ENCODE assay signal across 30 cellular contexts in the genomic region with DNA sequence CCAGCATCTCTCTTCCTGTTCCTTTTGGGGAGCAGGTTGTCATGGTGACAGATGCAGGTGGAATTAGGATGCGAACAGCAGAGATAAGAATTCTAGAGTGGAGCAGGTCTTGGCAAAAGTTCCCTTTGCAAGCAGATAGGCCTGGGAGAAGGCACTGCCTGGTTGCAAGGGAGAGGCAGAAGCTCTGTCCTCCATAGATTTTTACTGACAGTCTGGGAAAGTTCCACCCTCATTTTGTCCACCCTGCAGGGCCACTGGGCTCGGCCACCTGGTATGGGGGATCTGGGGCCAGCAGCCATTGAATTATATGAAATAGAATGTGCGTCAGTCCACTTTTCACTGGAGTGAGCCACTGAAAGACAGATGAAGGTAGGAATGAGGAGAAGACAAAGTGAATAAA.
"Had no signal": no experiment of that assay in that cellular context is flagged by ENCODE, and none has a peak within 500 bp of the region (broad histone marks: within the 10 kb centered on the region; RNA-seq: fewer than 3 reads in every experiment).

No MANE protein-coding gene starts in this region.

- H3K27me3 Mint-ChIP-seq: stimulated activated naive CD8-positive, alpha-beta T cell treated with anti-CD3 and anti-CD28 coated beads, Interleukin-15, amount 100 ng/mL, for 72 hours; type B pancreatic cell had no signal

- H3K4me1 Mint-ChIP-seq: naive thymus-derived CD8-positive, alpha-beta T cell; nephron progenitor cell; neural crest cell; stimulated activated memory B cell treated with anti-CD40 and anti-IgM and Interleukin-4, amounts not matched to agents 10 μg/mL and 1 μg/mL and 100 μg/mL, for 72 hours; stimulated activated naive CD8-positive, alpha-beta T cell treated with anti-CD3 and anti-CD28 coated beads, Interleukin-15, amount 100 ng/mL, for 72 hours had no signal

- H3K27me3 ChIP-seq: pancreas, spleen, testis, tibial artery, transverse colon, upper lobe of right lung, uterus had no signal

- H3K27ac Mint-ChIP-seq: naive thymus-derived CD8-positive, alpha-beta T cell; natural killer cell treated with Interleukin-12 subunit alpha and Interleukin-12 subunit beta and Interleukin-15 and Interleukin-18, amount 100 ng/mL, for 72 hours; nephron progenitor cell; stimulated activated memory B cell treated with anti-CD40 and anti-IgM and Interleukin-4, amounts not matched to agents 10 μg/mL and 1 μg/mL and 100 μg/mL, for 72 hours; stimulated activated naive CD8-positive, alpha-beta T cell treated with anti-CD3 and anti-CD28 coated beads, Interleukin-15, amount 100 ng/mL, for 72 hours; type B pancreatic cell had no signal

- ATAC-seq: naive thymus-derived CD8-positive, alpha-beta T cell; natural killer cell treated with Interleukin-12 subunit alpha and Interleukin-12 subunit beta and Interleukin-15 and Interleukin-18, amount 100 ng/mL, for 72 hours; pancreas; psoas muscle; right cardiac atrium; sciatic nerve; stimulated activated memory B cell treated with anti-CD40 and anti-IgM and Interleukin-4, amounts not matched to agents 10 μg/mL and 1 μg/mL and 100 μg/mL, for 72 hours; stimulated activated naive CD8-positive, alpha-beta T cell treated with anti-CD3 and anti-CD28 coated beads, Interleukin-15, amount 100 ng/mL, for 72 hours; stimulated activated naive CD8-positive, alpha-beta T cell treated with anti-CD3 and anti-CD28 coated beads, Interleukin-15, Interleukin-2, amounts not matched to agents 100 U/mL and 50 U/mL, for 24 hours; upper lobe of right lung had no signal

- FAIRE-seq: pancreas had no signal

- H3K4me3 Mint-ChIP-seq: naive thymus-derived CD8-positive, alpha-beta T cell; natural killer cell treated with Interleukin-12 subunit alpha and Interleukin-12 subunit beta and Interleukin-15 and Interleukin-18, amount 100 ng/mL, for 72 hours; nephron progenitor cell; neural crest cell; stimulated activated memory B cell treated with anti-CD40 and anti-IgM and Interleukin-4, amounts not matched to agents 10 μg/mL and 1 μg/mL and 100 μg/mL, for 72 hours; stimulated activated naive CD8-positive, alpha-beta T cell treated with anti-CD3 and anti-CD28 coated beads, Interleukin-15, amount 100 ng/mL, for 72 hours; type B pancreatic cell had no signal

- H3K4me1 ChIP-seq: pancreas, psoas muscle, spleen, suprapubic skin, testis, tibial artery, transverse colon, upper lobe of right lung, uterus had no signal

- H3K9me3 ChIP-seq: neutrophil, pancreas, psoas muscle, spleen, suprapubic skin, testis, tibial artery, transverse colon, upper lobe of right lung, uterus had no signal

- H3K4me3 ChIP-seq: pancreas, psoas muscle, skin epidermis, smooth muscle cell, spleen, suprapubic skin, testis, tibial artery, transverse colon, upper lobe of right lung, uterus had no signal

- H3K36me3 ChIP-seq: neutrophil, pancreas, spleen, suprapubic skin, tibial artery, transverse colon, upper lobe of right lung, uterus had no signal

- H3K27ac ChIP-seq: neutrophil, pancreas, psoas muscle, skin epidermis, spleen, suprapubic skin, testis, tibial artery, transverse colon, upper lobe of right lung, uterus had no signal

- H3K9me3 Mint-ChIP-seq: naive thymus-derived CD8-positive, alpha-beta T cell; natural killer cell treated with Interleukin-12 subunit alpha and Interleukin-12 subunit beta and Interleukin-15 and Interleukin-18, amount 100 ng/mL, for 72 hours; nephron progenitor cell; neural crest cell; stimulated activated memory B cell treated with anti-CD40 and anti-IgM and Interleukin-4, amounts not matched to agents 10 μg/mL and 1 μg/mL and 100 μg/mL, for 72 hours; stimulated activated naive CD8-positive, alpha-beta T cell treated with anti-CD3 and anti-CD28 coated beads, Interleukin-15, amount 100 ng/mL, for 72 hours; type B pancreatic cell had no signal

- H3K36me3 Mint-ChIP-seq: naive thymus-derived CD8-positive, alpha-beta T cell; natural killer cell treated with Interleukin-12 subunit alpha and Interleukin-12 subunit beta and Interleukin-15 and Interleukin-18, amount 100 ng/mL, for 72 hours; stimulated activated memory B cell treated with anti-CD40 and anti-IgM and Interleukin-4, amounts not matched to agents 10 μg/mL and 1 μg/mL and 100 μg/mL, for 72 hours; type B pancreatic cell had no signal

- H3K4me2 ChIP-seq: smooth muscle cell had no signal

- DNase-seq: nephron progenitor cell; nucleus accumbens; pancreas; psoas muscle; right cardiac atrium; spleen; stimulated activated CD4-positive, alpha-beta T cell treated with anti-CD3 and anti-CD28 coated beads, Interleukin-12 subunit alpha, Interleukin-12 subunit beta, amount 100 ng/mL, for 4 hours; stimulated activated CD4-positive, alpha-beta T cell treated with anti-CD3 and anti-CD28 coated beads, Interleukin-1b, Interleukin-23, amount 100 ng/mL, for 48 hours; stimulated activated CD4-positive, alpha-beta T cell treated with anti-CD3 and anti-CD28 coated beads, Interleukin-4, amount 100 ng/mL, for 1 hour; stimulated activated CD4-positive, alpha-beta T cell treated with anti-CD3 and anti-CD28 coated beads, Interleukin-4, amount 100 ng/mL, for 4 hours; stimulated activated CD8-positive, alpha-beta memory T cell treated with anti-CD3 and anti-CD28 coated beads, Interleukin-4, amount 100 ng/mL, for 48 hours; stimulated activated naive CD4-positive, alpha-beta T cell; stimulated activated naive CD8-positive, alpha-beta T cell treated with anti-CD3 and anti-CD28 coated beads, Interleukin-15, amount 100 ng/mL, for 72 hours; stimulated activated naive CD8-positive, alpha-beta T cell treated with anti-CD3 and anti-CD28 coated beads, Interleukin-15, Interleukin-2, amounts not matched to agents 100 U/mL and 50 U/mL, for 24 hours; substantia nigra; testis; tibial artery; transverse colon; upper lobe of right lung; uterus had no signal
